In the genomic region with DNA sequence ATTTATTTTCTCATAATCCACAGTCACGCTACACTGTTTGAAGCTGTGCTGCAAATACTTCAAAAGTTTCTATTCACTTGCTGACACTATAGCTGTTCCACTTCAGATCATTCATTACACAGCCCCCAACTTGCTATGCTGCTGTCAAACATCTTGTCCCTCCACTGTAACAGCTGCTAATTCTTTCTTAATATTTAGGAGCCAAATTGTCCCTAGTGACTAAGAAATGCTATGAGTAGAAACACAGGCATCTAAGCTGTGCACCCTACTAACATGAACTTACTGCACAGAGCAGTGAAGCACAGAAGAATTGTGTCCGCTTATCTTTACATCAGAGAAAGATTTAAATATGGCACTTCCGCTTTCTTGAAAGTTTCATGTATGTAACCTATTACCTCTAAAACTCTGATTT, we compare ENCODE assay signal across 11 cellular contexts.
DNase-seq lines count a peak whose midpoint lies in the region; ATAC-seq lines count a peak whose summit lies in the region.
"Had no signal": no experiment of that assay in that cellular context is flagged by ENCODE, and none has a peak within 500 bp of the region (broad histone marks: within the 10 kb centered on the region; RNA-seq: fewer than 3 reads in every experiment).

No MANE protein-coding gene starts in this region.

- POLR2A ChIA-PET in naive thymus-derived CD8-positive, alpha-beta T cell (lab: Charles Lee): no interaction called here
- POLR2A ChIA-PET in T-cell (lab: Charles Lee): no interaction called here

- no peak overlapping the region for H3K27ac Mint-ChIP-seq in naive thymus-derived CD8-positive, alpha-beta T cell
- no peak overlapping the region for H3K27ac Mint-ChIP-seq in T-cell

- no peaks in the 10 kb centered on the region for H3K4me1 Mint-ChIP-seq in naive thymus-derived CD8-positive, alpha-beta T cell
- peaks cover 0 to 1% (median 0%) of the 10 kb centered on the region in 3 donors for H3K4me1 Mint-ChIP-seq in T-cell

- ATAC-seq in GM18517 (IDR thresholded peaks at IDR 0.05; ENCODE audit: unreplicated experiment) (peak; percentile 83), GM21717 (IDR thresholded peaks at IDR 0.05; ENCODE audit: unreplicated experiment) (peak; percentile 58), HG03378 (IDR thresholded peaks at IDR 0.05; ENCODE audit: unreplicated experiment) (peak; percentile 82), T-cell (replicated peaks in 1 of 4) (no peak)
- ATAC-seq in naive thymus-derived CD8-positive, alpha-beta T cell: no peak

- CTCF ChIA-PET in T-cell (lab: Charles Lee): no interaction called here

- intact Hi-C loops in head of caudate nucleus (cut with DNase I): no loop called here

- no peak overlapping the region for H3K4me3 Mint-ChIP-seq in naive thymus-derived CD8-positive, alpha-beta T cell
- H3K4me3 Mint-ChIP-seq in T-cell: no peak overlapping the region

- no peaks in the 10 kb centered on the region for H3K36me3 Mint-ChIP-seq in naive thymus-derived CD8-positive, alpha-beta T cell
- no peaks in the 10 kb centered on the region for H3K36me3 Mint-ChIP-seq in T-cell

- H3K27me3 Mint-ChIP-seq in naive thymus-derived CD8-positive, alpha-beta T cell: peaks cover 0 to 2% (median 0%) of the 10 kb centered on the region in 5 donors
- H3K27me3 Mint-ChIP-seq in T-cell: no peaks in the 10 kb centered on the region

- H3K9me3 Mint-ChIP-seq in naive thymus-derived CD8-positive, alpha-beta T cell: peaks cover 0 to 5% (median 0%) of the 10 kb centered on the region in 9 donors
- H3K9me3 Mint-ChIP-seq in T-cell: peaks cover 0 to 9% (median 1%) of the 10 kb centered on the region in 3 donors

- DNase-seq in kidney tubule cell (ENCODE audit: low spot score) (peak; percentile 80), head of caudate nucleus (no peak), GM19240 (ENCODE audit: insufficient read length, low spot score) (no peak), T-cell (no peak)
- no peak for DNase-seq in naive thymus-derived CD8-positive, alpha-beta T cell
- DNase-seq: GOT3, hypothalamus, NCI-H1105 had no signal

Comparison
In these comparisons a context has a peak if more than half of its experiments do, and no peak if none do; other contexts are left out.
1. ATAC-seq: peak in GM18517 (single experiment), GM21717 (single experiment) and HG03378 (single experiment); none in naive thymus-derived CD8-positive, alpha-beta T cell (0 of 2) and T-cell (0 of 4).